In genomic region chr10:106612381-106612780, GRCh38 we compare ENCODE assay signal across 20 cellular contexts.
DNase-seq lines count a peak whose midpoint lies in the region; ATAC-seq, FAIRE-seq and TF ChIP-seq lines count a peak whose summit lies in the region.
"Had no signal": no experiment of that assay in that cellular context is flagged by ENCODE, and none has a peak within 500 bp of the region (broad histone marks: within the 10 kb centered on the region; RNA-seq: fewer than 3 reads in every experiment).

No MANE protein-coding gene starts in this region.

- intact Hi-C loops in K562 (cut with micrococcal nuclease), result no loop called here

- H3K9me1 ChIP-seq in K562 (ENCODE audit: control insufficient read depth, insufficient read depth, low read length), result no peaks in the 10 kb centered on the region

- TF ChIP-seq RAD21 in Ishikawa (IDR thresholded peaks at IDR 0.05; ENCODE audit: low read depth), result no peak
- TF ChIP-seq RAD21 in K562 (CRISPR knock-in tag; conservative IDR thresholded peaks at IDR 0.05 in 1 of 2, IDR thresholded peaks at IDR 0.05 in 1 of 2), result no peak

- H3K4me2 ChIP-seq in K562 (ENCODE audit: insufficient read depth, low read length) (no peak overlapping the region), neuronal stem cell (ENCODE audit: insufficient read depth, low read length, poor library complexity, severe bottlenecking) (no peak overlapping the region), GM23248 (ENCODE audit: unreplicated experiment) (no peak overlapping the region)
- H3K4me2 ChIP-seq: BLaER1 treated with 17β-estradiol and CSF1 and Interleukin-3, amounts not matched to agents 10 nM and 100 nM had no signal

- no peak overlapping the region for H4K91ac ChIP-seq in neuronal stem cell (ENCODE audit: low read depth, low read length, poor library complexity)

- H3K9me3 ChIP-seq in BE2C, result no peaks in the 10 kb centered on the region
- H3K9me3 ChIP-seq in K562 (replicated peaks; ENCODE audit: control insufficient read depth, insufficient read depth, low read depth, low read length), result no peaks in the 10 kb centered on the region
- no peaks in the 10 kb centered on the region for H3K9me3 ChIP-seq in neuronal stem cell (replicated peaks in 1 of 2; ENCODE audit: control insufficient read depth in 2 of 2, insufficient read depth in 1 of 2, low read depth in 1 of 2, low read length in 2 of 2)
- H3K9me3 ChIP-seq in GM23248 (ENCODE audit: low read depth), result no peaks in the 10 kb centered on the region
- H3K9me3 ChIP-seq: BLaER1 treated with 17β-estradiol and CSF1 and Interleukin-3, amounts not matched to agents 10 nM and 100 nM; Caco-2 had no signal

- peaks cover 4% of the 10 kb centered on the region for H3K36me3 ChIP-seq in BE2C
- no peaks in the 10 kb centered on the region for H3K36me3 ChIP-seq in K562 (ENCODE audit: control insufficient read depth, insufficient read depth, low read length)
- no peaks in the 10 kb centered on the region for H3K36me3 ChIP-seq in neuronal stem cell (replicated peaks in 1 of 2; ENCODE audit: control insufficient read depth in 2 of 2, insufficient read depth in 2 of 2, low read length in 2 of 2)
- H3K36me3 ChIP-seq in GM23248 (ENCODE audit: low read depth), result no peaks in the 10 kb centered on the region
- H3K36me3 ChIP-seq: BLaER1 treated with 17β-estradiol and CSF1 and Interleukin-3, amounts not matched to agents 10 nM and 100 nM had no signal

- 9% methylated on average over 2 of the region's 6 CpGs for WGBS in K562 (ENCODE audit: insufficient coverage, low coverage, missing lambda C conversion rate)
- no CpG with 5 or more reads among the region's 6 CpGs for WGBS in neuronal stem cell (ENCODE audit: extremely low coverage in 2 of 2, insufficient read length in 2 of 2, insufficient replicate concordance in 1 of 2), 2 donors
- 65 to 76% methylated on average over 3 to 6 of the region's 6 CpGs for WGBS in GM23248 (ENCODE audit: low coverage in 1 of 2, low lambda C conversion rate in 2 of 2, missing lambda C conversion rate in 2 of 2), 2 experiments

- BruUV-seq in K562 (replicated peaks; lab: Mats Ljungman, UMichigan), result no TSS peak

- no peak overlapping the region for H4K8ac ChIP-seq in neuronal stem cell (ENCODE audit: low read depth, low read length)

- H3K23ac ChIP-seq in neuronal stem cell (ENCODE audit: low read depth, low read length, poor library complexity), result no peak overlapping the region

- no peak for TF ChIP-seq CTCF in BE2C (IDR thresholded peaks at IDR 0.05; ENCODE audit: low read depth, low read length)
- TF ChIP-seq CTCF in K562 (IDR thresholded peaks at IDR 0.05 in 2 of 3, conservative IDR thresholded peaks at IDR 0.05 in 1 of 3; ENCODE audit: insufficient read depth in 2 of 3, low read depth in 1 of 3, low read length in 3 of 3), result no peak

- H3K4ac ChIP-seq in neuronal stem cell (ENCODE audit: low read length), result no peak overlapping the region

- POLR2A ChIA-PET in K562 (lab: Yijun Ruan, JAX), result no interaction called here

- ATAC-seq in K562, result peak; percentile 36; the same call in 1 of the 3 replicates

- H3K9ac ChIP-seq in K562 (ENCODE audit: insufficient read depth in 1 of 2, low read depth in 2 of 2, low read length in 2 of 2), result no peak overlapping the region
- no peak overlapping the region for H3K9ac ChIP-seq in neuronal stem cell (ENCODE audit: low read depth, low read length, poor library complexity)
- H3K9ac ChIP-seq in GM23248, result no peak overlapping the region
- H3K9ac ChIP-seq: BLaER1 treated with 17β-estradiol and CSF1 and Interleukin-3, amounts not matched to agents 10 nM and 100 nM had no signal

- H4K20me1 ChIP-seq in K562 (replicated peaks; ENCODE audit: control insufficient read depth, insufficient read depth, low read length), result no peaks in the 10 kb centered on the region
- no peaks in the 10 kb centered on the region for H4K20me1 ChIP-seq in GM23248 (ENCODE audit: insufficient read depth)
- H4K20me1 ChIP-seq: BLaER1 treated with 17β-estradiol and CSF1 and Interleukin-3, amounts not matched to agents 10 nM and 100 nM had no signal

- no peak for TF ChIP-seq POLR2A in K562 (conservative IDR thresholded peaks at IDR 0.05)

- no peaks in the 10 kb centered on the region for H3K79me1 ChIP-seq in neuronal stem cell (ENCODE audit: low read depth, low read length)

- H3K4me1 ChIP-seq in BE2C (no peaks in the 10 kb centered on the region), K562 (replicated peaks in 1 of 2; ENCODE audit: control insufficient read depth in 2 of 2, insufficient read depth in 2 of 2, low read length in 2 of 2) (no peaks in the 10 kb centered on the region), neuronal stem cell (ENCODE audit: control insufficient read depth in 2 of 2, insufficient read depth in 1 of 2, low read depth in 1 of 2, low read length in 2 of 2) (no peaks in the 10 kb centered on the region), GM23248 (ENCODE audit: insufficient read depth) (no peaks in the 10 kb centered on the region)
- H3K4me1 ChIP-seq: BLaER1 treated with 17β-estradiol and CSF1 and Interleukin-3, amounts not matched to agents 10 nM and 100 nM; Caco-2 had no signal

- TF ChIP-seq EP300 in Ishikawa (IDR thresholded peaks at IDR 0.05; ENCODE audit: borderline replicate concordance) (no peak), K562 (IDR thresholded peaks at IDR 0.05; ENCODE audit: low read length) (no peak)

- H3K79me2 ChIP-seq in K562 (ENCODE audit: control insufficient read depth, insufficient read depth, low read length) (no peaks in the 10 kb centered on the region), GM23248 (ENCODE audit: insufficient read depth) (no peaks in the 10 kb centered on the region)

- H2AFZ ChIP-seq in K562 (ENCODE audit: low read depth, low read length) (no peak overlapping the region), neuronal stem cell (ENCODE audit: low read length) (peak overlapping the region; percentile 20), GM23248 (no peak overlapping the region)

- H3F3A ChIP-seq in GM23248 (ENCODE audit: insufficient read depth), result no peaks in the 10 kb centered on the region

- no peak overlapping the region for H2AK5ac ChIP-seq in neuronal stem cell (ENCODE audit: low read depth, low read length)

- H2BK12ac ChIP-seq in neuronal stem cell (ENCODE audit: low read length), result no peak overlapping the region

- no peak overlapping the region for H2BK15ac ChIP-seq in neuronal stem cell (ENCODE audit: low read length)

- no peak overlapping the region for H3K18ac ChIP-seq in neuronal stem cell (ENCODE audit: low read length)

- no peaks in the 10 kb centered on the region for H3K9me2 ChIP-seq in GM23248 (ENCODE audit: insufficient read depth)

- H3K27me3 ChIP-seq in BE2C (no peaks in the 10 kb centered on the region), K562 (ENCODE audit: control insufficient read depth in 2 of 2, insufficient read depth in 2 of 2, low read length in 2 of 2) (no peaks in the 10 kb centered on the region), neuronal stem cell (ENCODE audit: control insufficient read depth in 3 of 3, insufficient read depth in 3 of 3, low read depth in 1 of 3, low read length in 3 of 3) (no peaks in the 10 kb centered on the region), GM23248 (replicated peaks; ENCODE audit: insufficient read depth) (no peaks in the 10 kb centered on the region)
- H3K27me3 ChIP-seq: BLaER1 treated with 17β-estradiol and CSF1 and Interleukin-3, amounts not matched to agents 10 nM and 100 nM had no signal

- DNase-seq in BE2C, result peak; percentile 39
- DNase-seq in K562 (ENCODE audit: extremely low read depth in 1 of 4, low spot score in 3 of 4), result peak in 1 of 4 experiments; percentile 1
- no peak for DNase-seq in neuronal stem cell (ENCODE audit: low spot score)
- DNase-seq in GM23248, result no peak
- DNase-seq in COLO668 (lab: John Stamatoyannopoulos, UW; ENCODE audit: unreplicated experiment), result no peak
- no peak for DNase-seq in SKM-1 treated with dmso at 0.1 percent for 144 hours (lab: John Stamatoyannopoulos, UW; ENCODE audit: unreplicated experiment)
- DNase-seq: 8988T; Caco-2; CD8-positive, alpha-beta memory T cell; DMS153; DMS79; GDM1; GOT3; H9; IMR-90 had no signal

- no peak overlapping the region for H3K27ac ChIP-seq in K562 (ENCODE audit: extremely low read depth, low read depth, low read length)
- H3K27ac ChIP-seq in neuronal stem cell (replicated peaks; ENCODE audit: low read length), result no peak overlapping the region
- no peak overlapping the region for H3K27ac ChIP-seq in GM23248
- H3K27ac ChIP-seq: BLaER1 treated with 17β-estradiol and CSF1 and Interleukin-3, amounts not matched to agents 10 nM and 100 nM had no signal

- no peak overlapping the region for H2BK5ac ChIP-seq in neuronal stem cell (ENCODE audit: low read length)

- H3K14ac ChIP-seq in neuronal stem cell (ENCODE audit: low read length), result no peak overlapping the region

- H3K4me3 ChIP-seq in BE2C (ENCODE audit: low read depth, low read length), result no peak overlapping the region
- H3K4me3 ChIP-seq in K562, result no peak overlapping the region
- H3K4me3 ChIP-seq in neuronal stem cell (ENCODE audit: low read length in 2 of 2), result no peak overlapping the region
- H3K4me3 ChIP-seq in GM23248, result no peak overlapping the region
- H3K4me3 ChIP-seq: BLaER1 treated with 17β-estradiol and CSF1 and Interleukin-3, amounts not matched to agents 10 nM and 100 nM had no signal

- in situ Hi-C loops in K562 (cut with MboI), result no loop called here
- in situ Hi-C loops in GM23248 (cut with MboI), result no loop called here

- CTCF ChIA-PET in K562 (lab: Yijun Ruan, JAX; ENCODE audit: low intra/inter-chr PET ratio), result no interaction called here

- FAIRE-seq in K562 (lab: Jason Lieb, UNC), result no peak
- FAIRE-seq: GM12892, GM18507, HTR-8/SVneo had no signal

- no peak overlapping the region for H2BK120ac ChIP-seq in neuronal stem cell (ENCODE audit: low read depth, low read length)

TF ChIP-seq in Ishikawa, 13 proteins besides CTCF, POLR2A, EP300 and RAD21:
- peak; percentile 70 for TF ChIP-seq YY1 (IDR thresholded peaks at IDR 0.05; ENCODE audit: low read depth)
- no peak for TF ChIP-seq CREB1 (IDR thresholded peaks at IDR 0.05; ENCODE audit: low read depth)

TF ChIP-seq in K562, 482 proteins besides CTCF, POLR2A, EP300 and RAD21 (continues in another document):
- no peak for TF ChIP-seq E4F1 (CRISPR knock-in tag; IDR thresholded peaks at IDR 0.05; ENCODE audit: borderline replicate concordance)
